Comparison of ENCODE assay signal across 16 cellular contexts in the genomic region with DNA sequence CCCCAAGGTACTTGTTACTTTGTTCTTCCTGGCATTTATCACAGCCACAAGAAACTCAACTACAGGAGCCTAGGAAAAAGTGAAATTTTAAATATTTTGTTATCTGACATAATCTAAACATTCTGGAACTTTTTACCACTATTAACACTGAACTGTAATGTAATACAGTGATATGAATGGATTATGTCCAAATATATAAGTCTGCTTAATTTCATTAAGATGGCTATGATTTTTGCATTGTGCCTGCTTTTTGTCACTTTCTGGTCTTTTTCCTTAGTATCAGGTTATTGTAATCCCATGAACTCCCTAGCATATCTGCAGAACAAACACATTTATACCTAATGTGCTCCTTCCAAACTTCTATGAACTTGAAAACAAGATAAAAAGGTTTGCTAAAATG. TPM values are rescaled to one million over a fixed set of nuclear protein-coding genes. Genes with fewer than 3 reads are reported as not detected.
DNase-seq lines count a peak whose midpoint lies in the region; ATAC-seq and TF ChIP-seq lines count a peak whose summit lies in the region.
"Had no signal": no experiment of that assay in that cellular context is flagged by ENCODE, and none has a peak within 500 bp of the region (broad histone marks: within the 10 kb centered on the region; RNA-seq: fewer than 3 reads in every experiment).

No MANE protein-coding gene starts in this region.

- H3K36me3 Mint-ChIP-seq in activated naive CD4-positive, alpha-beta T cell treated with anti-CD3 and anti-CD28 coated beads, Interleukin-2, amount 50 U/mL, for 24 hours = peaks cover 25% of the 10 kb centered on the region
- peaks cover 34% of the 10 kb centered on the region for H3K36me3 Mint-ChIP-seq in activated naive CD4-positive, alpha-beta T cell treated with anti-CD3 and anti-CD28 coated beads for 36 hours (ENCODE audit: low read depth)
- peaks cover 28% of the 10 kb centered on the region for H3K36me3 Mint-ChIP-seq in mesothelial cell of epicardium

- no peak for DNase-seq in activated naive CD4-positive, alpha-beta T cell treated with anti-CD3 and anti-CD28 coated beads for 36 hours
- peak; percentile 86 for DNase-seq in SK-N-DZ (ENCODE audit: low spot score)
- DNase-seq in adipocyte (ENCODE audit: low read depth) = peak; percentile 16
- DNase-seq in mesothelial cell of epicardium (ENCODE audit: low spot score in 2 of 2, unreplicated experiment in 2 of 2) = no peak
- DNase-seq in hepatic stellate cell (ENCODE audit: low spot score) = no peak
- no peak for DNase-seq in glomerular visceral epithelial cell (ENCODE audit: extremely low spot score)
- DNase-seq: 8988T; ACHN; CD4-positive, alpha-beta T cell; DMS79; H7 had no signal

- H3K4me3 Mint-ChIP-seq in activated naive CD4-positive, alpha-beta T cell treated with anti-CD3 and anti-CD28 coated beads, Interleukin-2, amount 50 U/mL, for 24 hours = no peak overlapping the region
- no peak overlapping the region for H3K4me3 Mint-ChIP-seq in activated naive CD4-positive, alpha-beta T cell treated with anti-CD3 and anti-CD28 coated beads for 36 hours
- H3K4me3 Mint-ChIP-seq in mesothelial cell of epicardium = no peak overlapping the region
- H3K4me3 Mint-ChIP-seq: CD4-positive, alpha-beta T cell; GM23338 had no signal

- no peaks in the 10 kb centered on the region for H3K27me3 ChIP-seq in adipocyte (replicated peaks; ENCODE audit: control insufficient read depth, insufficient read depth, low read length)
- H3K27me3 ChIP-seq: BLaER1 treated with 17β-estradiol and CSF1 and Interleukin-3, amounts not matched to agents 10 nM and 100 nM had no signal

- H3K4me1 Mint-ChIP-seq in activated naive CD4-positive, alpha-beta T cell treated with anti-CD3 and anti-CD28 coated beads, Interleukin-2, amount 50 U/mL, for 24 hours = peaks cover 75% of the 10 kb centered on the region
- peaks cover 49% of the 10 kb centered on the region for H3K4me1 Mint-ChIP-seq in activated naive CD4-positive, alpha-beta T cell treated with anti-CD3 and anti-CD28 coated beads for 36 hours (ENCODE audit: low read depth)
- H3K4me1 Mint-ChIP-seq in mesothelial cell of epicardium = peaks cover 3% of the 10 kb centered on the region

- H3K36me3 ChIP-seq in adipocyte (ENCODE audit: control insufficient read depth, insufficient read depth, low read length, severe bottlenecking) = peaks cover 39% of the 10 kb centered on the region

- CTCF ChIA-PET in activated naive CD4-positive, alpha-beta T cell treated with anti-CD3 and anti-CD28 coated beads for 36 hours (lab: Charles Lee) = interaction anchor here (0.7 kb wide), 1 partner anchor 8 kb away, joined by 3 read pairs; no protein-coding TSS in a partner anchor

- no peak overlapping the region for H3K9ac ChIP-seq in adipocyte (ENCODE audit: low read length)
- H3K9ac ChIP-seq: BLaER1 treated with 17β-estradiol and CSF1 and Interleukin-3, amounts not matched to agents 10 nM and 100 nM had no signal

- peaks cover 4% of the 10 kb centered on the region for H3K9me3 Mint-ChIP-seq in activated naive CD4-positive, alpha-beta T cell treated with anti-CD3 and anti-CD28 coated beads, Interleukin-2, amount 50 U/mL, for 24 hours
- peaks cover 2% of the 10 kb centered on the region for H3K9me3 Mint-ChIP-seq in activated naive CD4-positive, alpha-beta T cell treated with anti-CD3 and anti-CD28 coated beads for 36 hours
- H3K9me3 Mint-ChIP-seq in mesothelial cell of epicardium = peaks cover 1% of the 10 kb centered on the region
- H3K9me3 Mint-ChIP-seq: CD4-positive, alpha-beta T cell; GM23338 had no signal

- H3K27ac Mint-ChIP-seq in activated naive CD4-positive, alpha-beta T cell treated with anti-CD3 and anti-CD28 coated beads, Interleukin-2, amount 50 U/mL, for 24 hours = peak overlapping the region; percentile 59
- H3K27ac Mint-ChIP-seq in activated naive CD4-positive, alpha-beta T cell treated with anti-CD3 and anti-CD28 coated beads for 36 hours = no peak overlapping the region
- peak overlapping the region; percentile 48 for H3K27ac Mint-ChIP-seq in mesothelial cell of epicardium
- H3K27ac Mint-ChIP-seq: CD4-positive, alpha-beta T cell; GM23338 had no signal

- no peaks in the 10 kb centered on the region for H3K9me3 ChIP-seq in adipocyte (ENCODE audit: control insufficient read depth, low read length)

- no peak for TF ChIP-seq CTCF in mesothelial cell of epicardium (IDR thresholded peaks at IDR 0.05; ENCODE audit: unreplicated experiment)

- H3K27me3 Mint-ChIP-seq in activated naive CD4-positive, alpha-beta T cell treated with anti-CD3 and anti-CD28 coated beads, Interleukin-2, amount 50 U/mL, for 24 hours = no peaks in the 10 kb centered on the region
- no peaks in the 10 kb centered on the region for H3K27me3 Mint-ChIP-seq in activated naive CD4-positive, alpha-beta T cell treated with anti-CD3 and anti-CD28 coated beads for 36 hours (ENCODE audit: low read depth)
- H3K27me3 Mint-ChIP-seq in mesothelial cell of epicardium (ENCODE audit: low read depth) = no peaks in the 10 kb centered on the region
- H3K27me3 Mint-ChIP-seq: CD4-positive, alpha-beta T cell had no signal

- ATAC-seq in HG02870 (IDR thresholded peaks at IDR 0.05; ENCODE audit: unreplicated experiment) = no peak
- ATAC-seq: GM23338, HepG2 had no signal

- intact Hi-C loops in activated naive CD4-positive, alpha-beta T cell treated with anti-CD3 and anti-CD28 coated beads for 36 hours (cut with micrococcal nuclease) = loop anchor here (1.0 kb wide), 1 partner anchor 65 kb away; no protein-coding TSS in a partner anchor

- peaks cover 25% of the 10 kb centered on the region for H3K4me1 ChIP-seq in adipocyte (ENCODE audit: control insufficient read depth, insufficient read depth, low read length)
- H3K4me1 ChIP-seq: BLaER1 treated with 17β-estradiol and CSF1 and Interleukin-3, amounts not matched to agents 10 nM and 100 nM had no signal

- H3K4me3 ChIP-seq in adipocyte (ENCODE audit: low read length) = no peak overlapping the region
- H3K4me3 ChIP-seq: BLaER1 treated with 17β-estradiol and CSF1 and Interleukin-3, amounts not matched to agents 10 nM and 100 nM; GM23338 had no signal

RNA-seq across cellular contexts. Expression of a gene that starts 35.8 kb away (rescaled TPM):
- total RNA-seq in activated naive CD4-positive, alpha-beta T cell treated with anti-CD3 and anti-CD28 coated beads for 36 hours = 10 to 100 TPM; 53.1 to 56.9 TPM
- 54.5 and 59.4 TPM in 2 replicates for polyA plus RNA-seq in SK-N-DZ (2014; cell fraction: cytosol; rRNA removed)
- polyA plus RNA-seq in SK-N-DZ (2014; cell fraction: nucleus; rRNA removed) = 28.0 and 28.3 TPM in 2 replicates
- total RNA-seq in mesothelial cell of epicardium = 69.2 to 70.7 TPM (median 70.5 TPM) in 3 replicates

Comparison
In these comparisons a context has a peak if more than half of its experiments do, and no peak if none do; other contexts are left out.
1. DNase-seq: peak in SK-N-DZ (single experiment) and adipocyte (single experiment); none in activated naive CD4-positive, alpha-beta T cell treated with anti-CD3 and anti-CD28 coated beads for 36 hours (single experiment), mesothelial cell of epicardium (0 of 2), hepatic stellate cell (single experiment) and glomerular visceral epithelial cell (single experiment).